ENCODE assay signal across 40 cellular contexts in genomic region chr13:88507909-88508308, GRCh38.
"Had no signal": no experiment of that assay in that cellular context is flagged by ENCODE, and none has a peak within 500 bp of the region (broad histone marks: within the 10 kb centered on the region; RNA-seq: fewer than 3 reads in every experiment).

No MANE protein-coding gene starts in this region.

- H3K4me3 Mint-ChIP-seq: activated naive CD4-positive, alpha-beta T cell treated with anti-CD3 and anti-CD28 coated beads for 36 hours; activated naive CD4-positive, alpha-beta T cell treated with anti-CD3 and anti-CD28 coated beads, Interleukin-2, amount 10 ng/mL, durations not matched to agents 7 days and 5 days; activated naive CD4-positive, alpha-beta T cell treated with anti-CD3 and anti-CD28 coated beads, Interleukin-2, amount 50 U/mL, for 24 hours; activated naive CD8-positive, alpha-beta T cell; activated naive CD8-positive, alpha-beta T cell treated with anti-CD3 and anti-CD28 coated beads for 36 hours; activated naive CD8-positive, alpha-beta T cell treated with anti-CD3 and anti-CD28 coated beads, Interleukin-2, amount 10 ng/mL, durations not matched to agents 7 days and 5 days; activated naive CD8-positive, alpha-beta T cell treated with anti-CD3 and anti-CD28 coated beads, Interleukin-2, amount 50 U/mL, for 24 hours; activated T-cell treated with anti-CD3 and anti-CD28 coated beads, Interleukin-2, amount 50 U/mL, for 24 hours; activated T-cell treated with anti-CD3 and anti-CD28 coated beads, Interleukin-2, amount 50 U/mL, for 4 hours; activated T-cell treated with anti-CD3 and anti-CD28 coated beads, Interleukin-2, amount 50 U/mL, for 72 hours; activated T-helper 1 cell treated with anti-CD3 and anti-CD28 coated beads, Interleukin-12 subunit alpha, Interleukin-12 subunit beta, Interleukin-2, Interleukin-4 antibody, amounts not matched to agents 30 ng/mL and 10 ng/mL and 1 ng/mL, durations not matched to agents 14 hours and 24 hours and 36 hours; activated T-helper 17 cell treated with anti-CD3 and anti-CD28 coated beads, Interleukin-2, amount 50 U/mL, for 72 hours; brain; central memory CD8-positive, alpha-beta T cell had no signal

- H3K36me3 Mint-ChIP-seq: activated naive CD4-positive, alpha-beta T cell treated with anti-CD3 and anti-CD28 coated beads, Interleukin-2, amount 10 ng/mL, durations not matched to agents 7 days and 5 days; activated naive CD8-positive, alpha-beta T cell treated with anti-CD3 and anti-CD28 coated beads for 36 hours; activated naive CD8-positive, alpha-beta T cell treated with anti-CD3 and anti-CD28 coated beads, Interleukin-2, amount 10 ng/mL, durations not matched to agents 7 days and 5 days; brain had no signal

- H3K27me3 ChIP-seq: adrenal gland, ascending aorta, body of pancreas, brain microvascular endothelial cell, breast epithelium, cardiac muscle cell had no signal

- H3K27ac Mint-ChIP-seq: activated naive CD4-positive, alpha-beta T cell treated with anti-CD3 and anti-CD28 coated beads for 36 hours; activated naive CD4-positive, alpha-beta T cell treated with anti-CD3 and anti-CD28 coated beads, Interleukin-2, amount 10 ng/mL, durations not matched to agents 7 days and 5 days; activated naive CD4-positive, alpha-beta T cell treated with anti-CD3 and anti-CD28 coated beads, Interleukin-2, amount 50 U/mL, for 24 hours; activated naive CD4-positive, alpha-beta T cell treated with anti-CD3 and anti-CD28 coated beads, Interleukin-2, amount 50 U/mL, for 72 hours; activated naive CD8-positive, alpha-beta T cell; activated naive CD8-positive, alpha-beta T cell treated with anti-CD3 and anti-CD28 coated beads for 36 hours; activated naive CD8-positive, alpha-beta T cell treated with anti-CD3 and anti-CD28 coated beads, Interleukin-2, amount 10 ng/mL, durations not matched to agents 7 days and 5 days; activated naive CD8-positive, alpha-beta T cell treated with anti-CD3 and anti-CD28 coated beads, Interleukin-2, amount 50 U/mL, for 24 hours; activated T-cell treated with anti-CD3 and anti-CD28 coated beads, Interleukin-2, amount 50 U/mL, for 24 hours; activated T-cell treated with anti-CD3 and anti-CD28 coated beads, Interleukin-2, amount 50 U/mL, for 72 hours; activated T-helper 1 cell treated with anti-CD3 and anti-CD28 coated beads, Interleukin-12 subunit alpha, Interleukin-12 subunit beta, Interleukin-2, Interleukin-4 antibody, amounts not matched to agents 30 ng/mL and 10 ng/mL and 1 ng/mL, durations not matched to agents 14 hours and 24 hours and 36 hours; activated T-helper 17 cell treated with anti-CD3 and anti-CD28 coated beads, Interleukin-2, amount 50 U/mL, for 72 hours; activated T-helper 2 cell treated with anti-CD3 and anti-CD28 coated beads, Interferon-gamma antibody, Interleukin-2, Interleukin-4, amounts not matched to agents 10 μg/mL and 5 μg/mL and 100 μg/mL, durations not matched to agents 14 hours and 24 hours and 36 hours; brain had no signal

- H3K36me3 ChIP-seq: adrenal gland, ascending aorta, brain microvascular endothelial cell, breast epithelium, cardiac muscle cell had no signal

- DNase-seq: activated effector memory CD4-positive, alpha-beta T cell treated with anti-CD3 and anti-CD28 coated beads, Interleukin-2, amount 50 U/mL, for 16 hours; activated effector memory CD4-positive, alpha-beta T cell treated with Interleukin-2 at 50 U/mL for 16 hours; activated gamma-delta T cell; activated gamma-delta T cell treated with Interleukin-2 at 50 U/mL for 16 hours; activated naive CD4-positive, alpha-beta T cell; activated naive CD4-positive, alpha-beta T cell treated with anti-CD3 and anti-CD28 coated beads for 36 hours; activated naive CD4-positive, alpha-beta T cell treated with anti-CD3 and anti-CD28 coated beads, Interleukin-2, amount 10 ng/mL, durations not matched to agents 7 days and 5 days; activated naive CD4-positive, alpha-beta T cell treated with anti-CD3 and anti-CD28 coated beads, Interleukin-2, amount 50 U/mL, for 16 hours; activated naive CD4-positive, alpha-beta T cell treated with Interleukin-2 at 50 U/mL for 16 hours; activated naive CD8-positive, alpha-beta T cell treated with anti-CD3 and anti-CD28 coated beads for 36 hours; activated naive CD8-positive, alpha-beta T cell treated with anti-CD3 and anti-CD28 coated beads, Interleukin-2, amount 10 ng/mL, durations not matched to agents 7 days and 5 days; activated naive CD8-positive, alpha-beta T cell treated with anti-CD3 and anti-CD28 coated beads, Interleukin-2, amount 50 U/mL, for 24 hours; activated T-cell treated with anti-CD3 and anti-CD28 coated beads, Interleukin-2, amount 50 U/mL, for 1 hour; activated T-cell treated with anti-CD3 and anti-CD28 coated beads, Interleukin-2, amount 50 U/mL, for 24 hours; activated T-cell treated with anti-CD3 and anti-CD28 coated beads, Interleukin-2, amount 50 U/mL, for 4 hours; activated T-cell treated with anti-CD3 and anti-CD28 coated beads, Interleukin-2, amount 50 U/mL, for 48 hours; activated T-cell treated with anti-CD3 and anti-CD28 coated beads, Interleukin-2, amount 50 U/mL, for 72 hours; adrenal gland; amniotic stem cell; amygdala; anterior cingulate cortex; aorta; body of pancreas; brain microvascular endothelial cell; caudate nucleus; central memory CD4-positive, alpha-beta T cell; cerebellar nuclear complex had no signal

- H3K27ac ChIP-seq: adrenal gland, ascending aorta, body of pancreas, brain microvascular endothelial cell, breast epithelium, cardiac muscle cell had no signal

- H3K4me1 ChIP-seq: adrenal gland, ascending aorta, body of pancreas, breast epithelium had no signal

- FAIRE-seq: astrocyte, bronchial epithelial cell had no signal

- H3K4me1 Mint-ChIP-seq: activated naive CD4-positive, alpha-beta T cell treated with anti-CD3 and anti-CD28 coated beads, Interleukin-2, amount 10 ng/mL, durations not matched to agents 7 days and 5 days; activated naive CD4-positive, alpha-beta T cell treated with anti-CD3 and anti-CD28 coated beads, Interleukin-2, amount 50 U/mL, for 24 hours; activated naive CD8-positive, alpha-beta T cell treated with anti-CD3 and anti-CD28 coated beads for 36 hours; activated naive CD8-positive, alpha-beta T cell treated with anti-CD3 and anti-CD28 coated beads, Interleukin-2, amount 10 ng/mL, durations not matched to agents 7 days and 5 days; activated naive CD8-positive, alpha-beta T cell treated with anti-CD3 and anti-CD28 coated beads, Interleukin-2, amount 50 U/mL, for 24 hours; activated T-helper 17 cell treated with anti-CD3 and anti-CD28 coated beads, Interleukin-2, amount 50 U/mL, for 72 hours; brain; central memory CD8-positive, alpha-beta T cell had no signal

- H3K4me3 ChIP-seq: adrenal gland, ascending aorta, body of pancreas, breast epithelium, cardiac muscle cell had no signal

- H3K27me3 Mint-ChIP-seq: activated naive CD4-positive, alpha-beta T cell treated with anti-CD3 and anti-CD28 coated beads, Interleukin-2, amount 10 ng/mL, durations not matched to agents 7 days and 5 days; activated naive CD4-positive, alpha-beta T cell treated with anti-CD3 and anti-CD28 coated beads, Interleukin-2, amount 50 U/mL, for 24 hours; activated naive CD8-positive, alpha-beta T cell; activated naive CD8-positive, alpha-beta T cell treated with anti-CD3 and anti-CD28 coated beads for 36 hours; activated naive CD8-positive, alpha-beta T cell treated with anti-CD3 and anti-CD28 coated beads, Interleukin-2, amount 10 ng/mL, durations not matched to agents 7 days and 5 days; activated naive CD8-positive, alpha-beta T cell treated with anti-CD3 and anti-CD28 coated beads, Interleukin-2, amount 50 U/mL, for 24 hours; activated T-cell treated with anti-CD3 and anti-CD28 coated beads, Interleukin-2, amount 50 U/mL, for 24 hours; activated T-helper 17 cell treated with anti-CD3 and anti-CD28 coated beads, Interleukin-2, amount 50 U/mL, for 72 hours; central memory CD8-positive, alpha-beta T cell had no signal

- ATAC-seq: activated naive CD4-positive, alpha-beta T cell treated with anti-CD3 and anti-CD28 coated beads, Interleukin-2, amount 50 U/mL, for 72 hours; activated naive CD8-positive, alpha-beta T cell treated with anti-CD3 and anti-CD28 coated beads, Interleukin-2, amount 50 U/mL, for 24 hours; activated T-cell treated with anti-CD3 and anti-CD28 coated beads, Interleukin-2, amount 50 U/mL, for 4 hours; activated T-cell treated with anti-CD3 and anti-CD28 coated beads, Interleukin-2, amount 50 U/mL, for 72 hours; activated T-helper 17 cell treated with anti-CD3 and anti-CD28 coated beads, Interleukin-2, amount 50 U/mL, for 72 hours; body of pancreas had no signal
